24 cellular contexts compared by ENCODE assay signal in the genomic region with DNA sequence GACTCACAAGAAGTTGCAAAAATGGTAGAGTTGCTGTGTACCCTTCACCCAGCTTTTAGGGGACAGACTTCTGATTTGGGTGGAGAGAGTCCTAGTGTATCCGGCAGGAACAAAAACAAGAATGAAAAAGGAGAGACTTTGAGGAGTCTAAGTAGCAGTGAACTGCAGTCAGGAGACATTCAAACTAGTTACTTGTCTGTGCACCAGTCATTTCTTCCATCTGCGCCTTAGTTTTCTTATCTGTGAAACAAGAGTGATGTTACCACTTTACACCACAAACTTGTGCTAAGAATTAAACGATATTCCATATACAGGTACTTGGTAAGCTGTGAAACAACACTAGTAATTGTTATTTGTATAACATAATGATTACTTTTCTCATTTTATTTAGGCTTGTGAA. TPM values are rescaled to one million over a fixed set of nuclear protein-coding genes. Genes with fewer than 3 reads are reported as not detected.
"Had no signal": no experiment of that assay in that cellular context is flagged by ENCODE, and none has a peak within 500 bp of the region (broad histone marks: within the 10 kb centered on the region; RNA-seq: fewer than 3 reads in every experiment).

No MANE protein-coding gene starts in this region.

- H3K36me3 Mint-ChIP-seq: mesothelial cell of epicardium; naive thymus-derived CD8-positive, alpha-beta T cell; stimulated activated naive B cell treated with anti-CD40 and anti-IgM and Interleukin-4, amounts not matched to agents 10 μg/mL and 1 μg/mL and 100 μg/mL, for 72 hours had no signal

- ATAC-seq: gastrocnemius medialis; naive thymus-derived CD8-positive, alpha-beta T cell; stimulated activated naive B cell treated with anti-CD40 and anti-IgM and Interleukin-4, amounts not matched to agents 10 μg/mL and 1 μg/mL and 100 μg/mL, for 72 hours; upper lobe of right lung had no signal

- H3K9me3 ChIP-seq: breast epithelium, colonic mucosa, esophagus squamous epithelium, gastrocnemius medialis, left ventricle myocardium inferior, sigmoid colon, thyroid gland, upper lobe of right lung had no signal

- H3K27ac Mint-ChIP-seq: activated B cell treated with CpG ODN at 0.5 μM for 24 hours; mesothelial cell of epicardium; progenitor cell of endocrine pancreas; stimulated activated naive B cell treated with anti-CD40 and anti-IgM and Interleukin-4, amounts not matched to agents 10 μg/mL and 1 μg/mL and 100 μg/mL, for 72 hours; T-helper 1 cell treated with Interleukin-12 subunit alpha and Interleukin-12 subunit beta and Interleukin-4 antibody, amounts not matched to agents 30 μg/mL and 1 μg/mL, for 36 hours had no signal

- H3K4me1 ChIP-seq: breast epithelium, colonic mucosa, esophagus squamous epithelium, gastrocnemius medialis, left ventricle myocardium inferior, thyroid gland, upper lobe of right lung had no signal

- H3K4me1 Mint-ChIP-seq: mesothelial cell of epicardium had no signal

- H3K4me2 ChIP-seq: smooth muscle cell had no signal

- H3K27me3 Mint-ChIP-seq: activated B cell treated with CpG ODN at 0.5 μM for 24 hours; naive thymus-derived CD8-positive, alpha-beta T cell; stimulated activated naive B cell treated with anti-CD40 and anti-IgM and Interleukin-4, amounts not matched to agents 10 μg/mL and 1 μg/mL and 100 μg/mL, for 72 hours had no signal

- H3K36me3 ChIP-seq: breast epithelium, colonic mucosa, esophagus squamous epithelium, gastrocnemius medialis, left ventricle myocardium inferior, sigmoid colon, thyroid gland, upper lobe of right lung had no signal

- H3K9me3 Mint-ChIP-seq: activated B cell treated with CpG ODN at 0.5 μM for 24 hours; mesothelial cell of epicardium; naive thymus-derived CD8-positive, alpha-beta T cell; stimulated activated naive B cell treated with anti-CD40 and anti-IgM and Interleukin-4, amounts not matched to agents 10 μg/mL and 1 μg/mL and 100 μg/mL, for 72 hours; T-helper 1 cell treated with Interleukin-12 subunit alpha and Interleukin-12 subunit beta and Interleukin-4 antibody, amounts not matched to agents 30 μg/mL and 1 μg/mL, for 36 hours had no signal

- H3K4me3 ChIP-seq: breast epithelium, colonic mucosa, dorsolateral prefrontal cortex, esophagus squamous epithelium, gastrocnemius medialis, left ventricle myocardium inferior, sigmoid colon, smooth muscle cell, thyroid gland, upper lobe of right lung had no signal

- H3K27me3 ChIP-seq: colonic mucosa, esophagus squamous epithelium, gastrocnemius medialis, sigmoid colon, thyroid gland, upper lobe of right lung had no signal

- H3K4me3 Mint-ChIP-seq: activated B cell treated with CpG ODN at 0.5 μM for 24 hours; mesothelial cell of epicardium; naive thymus-derived CD8-positive, alpha-beta T cell; stimulated activated naive B cell treated with anti-CD40 and anti-IgM and Interleukin-4, amounts not matched to agents 10 μg/mL and 1 μg/mL and 100 μg/mL, for 72 hours; T-helper 1 cell treated with Interleukin-12 subunit alpha and Interleukin-12 subunit beta and Interleukin-4 antibody, amounts not matched to agents 30 μg/mL and 1 μg/mL, for 36 hours had no signal

- DNase-seq: activated B cell treated with CpG ODN at 0.5 μM for 24 hours; activated CD4-positive, alpha-beta T cell treated with anti-CD3 and anti-CD28 coated beads for 4 hours; activated CD8-positive, alpha-beta memory T cell treated with anti-CD3 and anti-CD28 coated beads, Interleukin-2, amount 50 U/mL, for 48 hours; activated naive CD4-positive, alpha-beta T cell treated with anti-CD3 and anti-CD28 coated beads, Interleukin-2, amount 50 U/mL, for 16 hours; colonic mucosa; dorsolateral prefrontal cortex; esophagus squamous epithelium; gastrocnemius medialis; head of caudate nucleus; hypothalamus; left ventricle myocardium inferior; naive thymus-derived CD8-positive, alpha-beta T cell; retina; sigmoid colon; stimulated activated CD4-positive, alpha-beta T cell treated with anti-CD3 and anti-CD28 coated beads, Interleukin-15, amount 100 ng/mL, for 24 hours; stimulated activated naive B cell treated with anti-CD40 and anti-IgM and Interleukin-4, amounts not matched to agents 10 μg/mL and 1 μg/mL and 100 μg/mL, for 72 hours; thyroid gland; upper lobe of right lung had no signal

RNA-seq across cellular contexts. Expression of gene SH2D1A, which starts 47.3 kb away (rescaled TPM):
- total RNA-seq: activated B cell treated with CpG ODN at 0.5 μM for 24 hours, gastrocnemius medialis, lung microvascular endothelial cell, mesothelial cell of epicardium, progenitor cell of endocrine pancreas, smooth muscle cell had no signal
